Comparison of ENCODE assay signal across 8 cellular contexts in the genomic region with DNA sequence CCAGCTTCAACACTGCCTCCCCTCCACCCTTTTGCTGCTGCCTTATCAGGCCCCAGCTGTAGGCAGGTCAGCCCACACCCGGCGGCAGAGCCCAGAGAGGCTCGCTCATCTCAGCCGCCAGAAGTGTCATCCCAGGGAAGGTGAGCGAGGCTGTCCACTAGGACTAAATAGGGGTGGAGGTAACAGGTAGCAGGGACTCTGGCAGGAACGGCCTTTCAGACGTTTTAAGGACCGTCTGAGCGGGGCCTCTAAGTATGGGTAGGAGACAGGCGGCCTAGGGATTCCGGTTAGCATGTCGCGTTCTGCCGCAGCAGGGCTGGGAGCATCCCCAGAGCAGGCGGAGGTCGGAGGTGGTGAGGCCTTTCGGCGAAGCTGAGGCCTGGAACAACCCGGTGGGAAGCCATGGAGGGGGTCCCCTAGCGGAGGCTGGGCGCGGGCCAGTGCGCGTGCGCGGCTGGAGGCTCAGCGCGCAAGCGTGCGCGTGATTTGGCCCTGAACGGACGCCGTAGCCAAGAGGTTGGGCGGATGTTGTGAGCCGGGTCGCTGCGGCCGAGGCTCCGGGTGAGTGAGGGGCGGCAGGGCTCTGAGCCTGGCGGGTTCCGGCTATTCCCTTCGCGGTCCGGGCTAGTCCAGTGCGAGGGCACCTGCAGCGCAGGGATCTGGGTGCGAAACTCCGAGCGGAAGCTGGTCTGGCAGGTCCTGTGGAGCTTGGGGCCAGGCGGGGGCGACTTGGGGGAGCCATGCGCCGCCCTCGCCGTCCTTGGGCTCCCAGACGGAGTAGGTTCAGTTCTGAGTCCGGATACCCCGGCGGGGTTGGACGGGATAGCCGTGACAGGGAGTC. TPM values are rescaled to one million over a fixed set of nuclear protein-coding genes. Genes with fewer than 3 reads are reported as not detected.
A peak's percentile ranks its signal among the peaks of the same experiment; 100 is the strongest.
DNase-seq lines count a peak whose midpoint lies in the region; ATAC-seq lines count a peak whose summit lies in the region.

Gene MST1 (minus strand): TSS at position 429 of the 841 bp plus-strand sequence. CDS start 783 bp downstream, outside the sequence.
Gene RNF123 (plus strand): TSS at position 512 of the 841 bp plus-strand sequence. CDS start 1,609 bp downstream, outside the sequence.

- peaks cover 0 to under 1% of the 10 kb centered on the region in 2 donors for H3K36me3 ChIP-seq in mucosa of rectum (ENCODE audit: control insufficient read depth in 2 of 2, insufficient read depth in 2 of 2, low read length in 2 of 2)

- peak within 1 kb of the TSS; percentile 84 to 86 for H3K9ac ChIP-seq in mucosa of rectum (ENCODE audit: low read depth in 1 of 2, low read length in 2 of 2)

- ATAC-seq in GM19397 (IDR thresholded peaks at IDR 0.05; ENCODE audit: unreplicated experiment): peak; percentile 68

- H3K27me3 ChIP-seq in mucosa of rectum (ENCODE audit: control insufficient read depth in 2 of 2, insufficient read depth in 2 of 2, low read length in 2 of 2): no peaks in the 10 kb centered on the region

- H3K9me3 ChIP-seq in mucosa of rectum (ENCODE audit: control insufficient read depth in 2 of 2, low read length in 2 of 2): no peaks in the 10 kb centered on the region

- DNase-seq in AG08396 (ENCODE audit: low spot score): peak; percentile 94
- peak; percentile 87 for DNase-seq in HT1080 (ENCODE audit: low read depth)
- peak; percentile 81 to 91 for DNase-seq in activated CD8-positive, alpha-beta memory T cell treated with anti-CD3 and anti-CD28 coated beads for 1 hour (ENCODE audit: extremely low read depth in 1 of 2, low read depth in 1 of 2)
- peak; percentile 93 for DNase-seq in epidermal melanocyte (ENCODE audit: insufficient read length, low spot score)
- peak; percentile 96 for DNase-seq in stimulated activated CD8-positive, alpha-beta memory T cell treated with anti-CD3 and anti-CD28 coated beads, Interleukin-4, amount 100 ng/mL, for 48 hours
- DNase-seq in NCI-H2029 (lab: John Stamatoyannopoulos, UW): no peak

- peak within 1 kb of the TSS; percentile 91 to 97 for H3K4me3 ChIP-seq in mucosa of rectum (ENCODE audit: low read length in 2 of 2)

- peak within 1 kb of the TSS; percentile 70 to 75 for H3K27ac ChIP-seq in mucosa of rectum (ENCODE audit: low read depth in 2 of 2, low read length in 2 of 2)

- peaks cover 11 to 20% of the 10 kb centered on the region in 2 donors for H3K4me1 ChIP-seq in mucosa of rectum (ENCODE audit: control insufficient read depth in 2 of 2, insufficient read depth in 2 of 2, low read length in 2 of 2)

RNA-seq across cellular contexts. Expression of gene MST1, which starts in this region (rescaled TPM):
- 1.1 and 1.6 TPM in 2 replicates for total RNA-seq in HT1080 (2014; rRNA removed; shearing (Covaris generic))
- 1.6 and 2.7 TPM in 2 replicates for polyA plus RNA-seq in HT1080 (2015; cell fraction: cytosol; rRNA removed)
- 81.2 and 89.8 TPM in 2 replicates for polyA plus RNA-seq in HT1080 (2015; cell fraction: nucleus; rRNA removed)

RNA-seq across cellular contexts. Expression of gene RNF123, which starts in this region (rescaled TPM):
- total RNA-seq in HT1080 (2014; rRNA removed; shearing (Covaris generic)): 19.3 and 24.4 TPM in 2 replicates
- 33.3 and 37.5 TPM in 2 replicates for polyA plus RNA-seq in HT1080 (2015; cell fraction: cytosol; rRNA removed)
- 83.4 and 88.1 TPM in 2 replicates for polyA plus RNA-seq in HT1080 (2015; cell fraction: nucleus; rRNA removed)
